ENCODE assay signal across 16 cellular contexts in genomic region chr15:95043933-95044313, GRCh38.
"Had no signal": no experiment of that assay in that cellular context is flagged by ENCODE, and none has a peak within 500 bp of the region (broad histone marks: within the 10 kb centered on the region; RNA-seq: fewer than 3 reads in every experiment).

No MANE protein-coding gene starts in this region.

- H3K4me3 ChIP-seq: colonic mucosa, esophagus squamous epithelium, ovary, right atrium auricular region, stomach had no signal

- ATAC-seq: foreskin keratinocyte, natural killer cell had no signal

- H3K27ac Mint-ChIP-seq: natural killer cell had no signal

- H3K27me3 ChIP-seq: colonic mucosa, esophagus squamous epithelium, foreskin keratinocyte, right atrium auricular region, stomach had no signal

- H3K36me3 ChIP-seq: colonic mucosa, esophagus squamous epithelium, ovary, right atrium auricular region, stomach had no signal

- H3K4me1 ChIP-seq: colonic mucosa, esophagus squamous epithelium, foreskin keratinocyte, right atrium auricular region, stomach had no signal

- H3K4me3 Mint-ChIP-seq: natural killer cell, neural crest cell had no signal

- H3K4me1 Mint-ChIP-seq: natural killer cell had no signal

- DNase-seq: colonic mucosa; dermis blood vessel endothelial cell; esophagus squamous epithelium; foreskin keratinocyte; kidney glomerular epithelial cell; natural killer cell; nucleus accumbens; ovary; small intestine; stimulated activated CD4-positive, alpha-beta T cell treated with anti-CD3 and anti-CD28 coated beads, Interleukin-12 subunit alpha, Interleukin-12 subunit beta, amount 100 ng/mL, for 4 hours; stimulated activated naive CD4-positive, alpha-beta T cell; stomach; substantia nigra; trophoblast cell had no signal

- H3K9me3 ChIP-seq: colonic mucosa, esophagus squamous epithelium, ovary had no signal

- H3K27ac ChIP-seq: colonic mucosa, esophagus squamous epithelium, foreskin keratinocyte, ovary, right atrium auricular region, stomach had no signal
